31 cellular contexts compared by ENCODE assay signal in the genomic region with DNA sequence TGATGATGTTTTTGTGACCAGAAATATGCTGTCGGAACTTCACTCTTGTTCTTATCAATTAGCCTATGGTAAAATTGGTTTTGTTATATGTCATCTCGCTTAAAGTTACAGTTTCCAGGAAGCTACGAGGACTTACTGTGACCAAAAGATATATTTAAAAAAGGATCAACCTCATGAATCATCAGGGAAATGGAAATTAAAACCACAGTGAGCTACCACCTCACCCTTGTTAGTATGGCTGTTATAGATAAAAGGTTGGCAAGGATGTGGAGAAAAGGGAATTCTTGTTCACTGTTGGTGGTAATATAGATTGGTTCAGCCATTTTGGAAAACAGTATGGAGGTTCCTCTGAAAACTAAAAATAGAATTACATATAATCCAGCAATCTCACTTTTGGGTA. TPM values are rescaled to one million over a fixed set of nuclear protein-coding genes. Genes with fewer than 3 reads are reported as not detected.
"Had no signal": no experiment of that assay in that cellular context is flagged by ENCODE, and none has a peak within 500 bp of the region (broad histone marks: within the 10 kb centered on the region; RNA-seq: fewer than 3 reads in every experiment).

No MANE protein-coding gene starts in this region.

- H3K9me3 Mint-ChIP-seq: activated B cell treated with CpG ODN at 0.5 μM for 24 hours; activated naive CD4-positive, alpha-beta T cell treated with anti-CD3 and anti-CD28 coated beads, Interleukin-2, amount 50 U/mL, for 24 hours had no signal

- H3K36me3 Mint-ChIP-seq: type B pancreatic cell had no signal

- H3K27ac Mint-ChIP-seq: activated B cell treated with CpG ODN at 0.5 μM for 24 hours; activated naive CD4-positive, alpha-beta T cell treated with anti-CD3 and anti-CD28 coated beads, Interleukin-2, amount 50 U/mL, for 24 hours; activated T-helper 1 cell treated with anti-CD3 and anti-CD28 coated beads, Interleukin-12 subunit alpha, Interleukin-12 subunit beta, Interleukin-2, Interleukin-4 antibody, amounts not matched to agents 30 ng/mL and 10 ng/mL and 1 ng/mL, durations not matched to agents 14 hours and 24 hours and 36 hours; nephron progenitor cell; T-helper 1 cell treated with Interleukin-12 subunit alpha and Interleukin-12 subunit beta and Interleukin-4 antibody, amounts not matched to agents 30 μg/mL and 1 μg/mL, for 36 hours; type B pancreatic cell had no signal

- DNase-seq: activated B cell treated with CpG ODN at 0.5 μM for 24 hours; activated CD4-positive, alpha-beta T cell treated with anti-CD3 and anti-CD28 coated beads for 4 hours; activated CD4-positive, alpha-beta T cell treated with anti-CD3 and anti-CD28 coated beads, Interleukin-2, amount 50 U/mL, for 4 hours; activated gamma-delta T cell treated with Interleukin-2 at 50 U/mL for 16 hours; adrenal gland; aorta; body of pancreas; dermis blood vessel endothelial cell; effector CD8-positive, alpha-beta T cell; erythroblast; gastrocnemius medialis; glutamatergic neuron; islet precursor cell; left ventricle myocardium inferior; mesendoderm; mucosa of descending colon; nephron progenitor cell; right lobe of liver; stimulated activated CD4-positive, alpha-beta T cell treated with anti-CD3 and anti-CD28 coated beads, Interleukin-2, amount 100 ng/mL, for 48 hours; stimulated activated naive CD4-positive, alpha-beta T cell treated with Interleukin-2 at 50 U/mL for 16 hours; substantia nigra; T1000; uterus had no signal

- H3K4me3 Mint-ChIP-seq: activated B cell treated with CpG ODN at 0.5 μM for 24 hours; activated naive CD4-positive, alpha-beta T cell treated with anti-CD3 and anti-CD28 coated beads, Interleukin-2, amount 50 U/mL, for 24 hours; activated T-helper 1 cell treated with anti-CD3 and anti-CD28 coated beads, Interleukin-12 subunit alpha, Interleukin-12 subunit beta, Interleukin-2, Interleukin-4 antibody, amounts not matched to agents 30 ng/mL and 10 ng/mL and 1 ng/mL, durations not matched to agents 14 hours and 24 hours and 36 hours; nephron progenitor cell; T-helper 1 cell treated with Interleukin-12 subunit alpha and Interleukin-12 subunit beta and Interleukin-4 antibody, amounts not matched to agents 30 μg/mL and 1 μg/mL, for 36 hours; type B pancreatic cell had no signal

- H3K4me1 Mint-ChIP-seq: activated B cell treated with CpG ODN at 0.5 μM for 24 hours; activated naive CD4-positive, alpha-beta T cell treated with anti-CD3 and anti-CD28 coated beads, Interleukin-2, amount 50 U/mL, for 24 hours; nephron progenitor cell had no signal

- ATAC-seq: body of pancreas, gastrocnemius medialis, mucosa of descending colon, right lobe of liver had no signal

RNA-seq across cellular contexts. Expression of a gene that starts 14.3 kb away (rescaled TPM):
- total RNA-seq: activated B cell treated with CpG ODN at 0.5 μM for 24 hours, aorta, dermis blood vessel endothelial cell, gastrocnemius medialis, left ventricle myocardium inferior, myocyte, osteocyte, posterior vena cava, right lobe of liver, skeletal muscle tissue, uterus had no signal
